Comparison of ENCODE assay signal across 21 cellular contexts in the genomic region with DNA sequence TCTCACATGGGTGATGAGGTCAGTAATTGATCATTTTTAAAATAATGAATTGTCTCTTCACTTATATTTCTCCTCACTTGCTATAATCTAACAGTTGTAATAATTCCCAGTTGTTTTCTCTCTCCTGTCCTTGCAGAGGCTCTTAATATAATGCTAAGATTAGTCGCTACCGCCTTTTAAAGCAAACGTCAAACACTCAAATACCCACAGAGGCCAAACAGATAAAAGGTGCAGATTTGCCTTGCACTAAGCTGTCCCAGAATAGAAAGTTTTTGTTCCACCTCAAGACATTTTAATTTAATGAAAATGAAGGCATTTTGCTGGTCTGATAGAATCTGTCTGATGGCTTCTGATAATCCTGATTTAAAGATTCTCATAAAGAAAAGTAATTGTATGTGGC.
DNase-seq lines count a peak whose midpoint lies in the region; FAIRE-seq and TF ChIP-seq lines count a peak whose summit lies in the region.
"Had no signal": no experiment of that assay in that cellular context is flagged by ENCODE, and none has a peak within 500 bp of the region (broad histone marks: within the 10 kb centered on the region; RNA-seq: fewer than 3 reads in every experiment).

No MANE protein-coding gene starts in this region.

- WGBS in mammary epithelial cell (ENCODE audit: low coverage, missing lambda C conversion rate) = 100% methylated on average over 3 of the region's 3 CpGs
- WGBS in hepatocyte (ENCODE audit: low lambda C conversion rate, missing lambda C conversion rate) = 65% methylated on average over 3 of the region's 3 CpGs

- CTCF ChIA-PET in mammary epithelial cell (lab: Charles Lee; ENCODE audit: low non-redundant PET) = no interaction called here

- peak; percentile 43 for FAIRE-seq in H54 (lab: Jason Lieb, UNC)
- FAIRE-seq: A549, D721Med, G401.6, GM12891, GM19239 had no signal

- no peak overlapping the region for H3K9ac ChIP-seq in mammary epithelial cell (ENCODE audit: insufficient read depth, low read length)
- H3K9ac ChIP-seq: BLaER1 treated with 17β-estradiol and CSF1 and Interleukin-3, amounts not matched to agents 10 nM and 100 nM had no signal

- H3K4me2 ChIP-seq in mammary epithelial cell (ENCODE audit: insufficient read depth, low read depth, low read length) (peak overlapping the region; percentile 28), hepatocyte (peak overlapping the region; percentile 39)
- H3K4me2 ChIP-seq: A549; BLaER1 treated with 17β-estradiol and CSF1 and Interleukin-3, amounts not matched to agents 10 nM and 100 nM had no signal

- H2AFZ ChIP-seq in mammary epithelial cell (ENCODE audit: low read depth, low read length) (no peak overlapping the region), hepatocyte (no peak overlapping the region)

- H3K27me3 ChIP-seq in mammary epithelial cell (ENCODE audit: insufficient read depth, low read length) (no peaks in the 10 kb centered on the region), breast epithelium (no peaks in the 10 kb centered on the region), hepatocyte (no peaks in the 10 kb centered on the region)
- H3K27me3 ChIP-seq: BLaER1 treated with 17β-estradiol and CSF1 and Interleukin-3, amounts not matched to agents 10 nM and 100 nM had no signal

- no TSS peak for BruUV-seq in mammary epithelial cell (replicated peaks; lab: Mats Ljungman, UMichigan)

- peaks cover 18% of the 10 kb centered on the region for H3K36me3 ChIP-seq in mammary epithelial cell (ENCODE audit: insufficient read depth, low read length)
- no peaks in the 10 kb centered on the region for H3K36me3 ChIP-seq in breast epithelium
- H3K36me3 ChIP-seq in hepatocyte (replicated peaks; ENCODE audit: insufficient read depth, low read depth) = no peaks in the 10 kb centered on the region

- TF ChIP-seq CTCF in mammary epithelial cell (conservative IDR thresholded peaks at IDR 0.05 in 1 of 2, IDR thresholded peaks at IDR 0.05 in 1 of 2; ENCODE audit: extremely low read depth in 1 of 2, insufficient read depth in 1 of 2, low read depth in 1 of 2, low read length in 2 of 2) (no peak), breast epithelium (IDR thresholded peaks at IDR 0.05) (no peak), hepatocyte (IDR thresholded peaks at IDR 0.05; ENCODE audit: poor library complexity) (no peak)

- in situ Hi-C loops in mammary epithelial cell (cut with MboI; ENCODE audit: low sequenced_read_pairs in 2 of 2) = no loop called here

- dilution Hi-C loops in mammary epithelial cell (cut with HindIII; ENCODE audit: low sequenced_read_pairs) = no loop called here

- H4K20me1 ChIP-seq in mammary epithelial cell (ENCODE audit: insufficient read depth, low read length) (no peaks in the 10 kb centered on the region), hepatocyte (ENCODE audit: insufficient read depth, poor library complexity, severe bottlenecking) (no peaks in the 10 kb centered on the region)
- H4K20me1 ChIP-seq: BLaER1 treated with 17β-estradiol and CSF1 and Interleukin-3, amounts not matched to agents 10 nM and 100 nM had no signal

- no peak for DNase-seq in mammary epithelial cell
- no peak for DNase-seq in breast epithelium (ENCODE audit: low spot score in 2 of 2)
- DNase-seq in H54 (ENCODE audit: insufficient read length, low spot score) = no peak
- DNase-seq in hepatocyte (ENCODE audit: low spot score) = no peak
- no peak for DNase-seq in NK-92 (lab: John Stamatoyannopoulos, UW; ENCODE audit: unreplicated experiment)
- no peak for DNase-seq in SKM-1 treated with dmso at 0.1 percent for 144 hours (lab: John Stamatoyannopoulos, UW; ENCODE audit: unreplicated experiment)
- DNase-seq: AML-193; Caco-2; Calu3; CD4-positive, alpha-beta T cell; CD8-positive, alpha-beta T cell; DMS79 treated with DMSO at 0.1 percent for 48 hours; GF-D8 had no signal

- H3K4me1 ChIP-seq in mammary epithelial cell (ENCODE audit: insufficient read depth, low read length) (peaks cover 4% of the 10 kb centered on the region), breast epithelium (no peaks in the 10 kb centered on the region), hepatocyte (ENCODE audit: insufficient read depth) (no peaks in the 10 kb centered on the region)
- H3K4me1 ChIP-seq: Caco-2 had no signal

- H3K9me3 ChIP-seq in mammary epithelial cell (replicated peaks; ENCODE audit: insufficient read depth, low read length) (no peaks in the 10 kb centered on the region), breast epithelium (no peaks in the 10 kb centered on the region), hepatocyte (ENCODE audit: low read depth) (no peaks in the 10 kb centered on the region)
- H3K9me3 ChIP-seq: A549; BLaER1 treated with 17β-estradiol and CSF1 and Interleukin-3, amounts not matched to agents 10 nM and 100 nM; Caco-2 had no signal

- H3K27ac ChIP-seq in mammary epithelial cell (ENCODE audit: insufficient read depth, low read depth, low read length) (no peak overlapping the region), breast epithelium (no peak overlapping the region), hepatocyte (no peak overlapping the region)
- H3K27ac ChIP-seq: 22Rv1; BLaER1 treated with 17β-estradiol and CSF1 and Interleukin-3, amounts not matched to agents 10 nM and 100 nM; C4-2B had no signal

- intact Hi-C loops in mammary epithelial cell (cut with micrococcal nuclease) (no loop called here), breast epithelium (cut with DNase I; ENCODE audit: low total_unique reads) (no loop called here)

- H3K9me2 ChIP-seq in hepatocyte (replicated peaks; ENCODE audit: insufficient read depth) = no peaks in the 10 kb centered on the region

- H3K4me3 ChIP-seq in mammary epithelial cell (replicated peaks in 1 of 3; ENCODE audit: insufficient read depth in 1 of 3, low read depth in 2 of 3, low read length in 3 of 3) (no peak overlapping the region), breast epithelium (no peak overlapping the region), hepatocyte (no peak overlapping the region)
- H3K4me3 ChIP-seq: A549; BLaER1 treated with 17β-estradiol and CSF1 and Interleukin-3, amounts not matched to agents 10 nM and 100 nM had no signal

- TF ChIP-seq POLR2A in breast epithelium (IDR thresholded peaks at IDR 0.05) (no peak), H54 (IDR thresholded peaks at IDR 0.05; ENCODE audit: low read depth, low read length) (no peak)

- H3K79me2 ChIP-seq in mammary epithelial cell (ENCODE audit: insufficient read depth, low read length) (no peaks in the 10 kb centered on the region), hepatocyte (no peaks in the 10 kb centered on the region)
